In genomic region chr1:102120910-102121309, GRCh38 we compare ENCODE assay signal across 16 cellular contexts.
DNase-seq lines count a peak whose midpoint lies in the region; FAIRE-seq and TF ChIP-seq lines count a peak whose summit lies in the region.
"Had no signal": no experiment of that assay in that cellular context is flagged by ENCODE, and none has a peak within 500 bp of the region (broad histone marks: within the 10 kb centered on the region; RNA-seq: fewer than 3 reads in every experiment).

No MANE protein-coding gene starts in this region.

- DNase-seq in ELF-1 (ENCODE audit: low read depth, low spot score) (peak; percentile 10), NCI-H1105 treated with DMSO at 0.1 percent for 48 hours (lab: John Stamatoyannopoulos, UW) (peak; percentile 40), NCI-H510A treated with DMSO at 0.1 percent for 48 hours (lab: John Stamatoyannopoulos, UW) (peak; percentile 72), kidney (peak; percentile 46), NOMO-1 treated with dmso at 0.1 percent for 144 hours (lab: John Stamatoyannopoulos, UW; ENCODE audit: unreplicated experiment) (no peak), smooth muscle cell (lab: John Stamatoyannopoulos, UW; ENCODE audit: unreplicated experiment) (no peak)
- DNase-seq in stimulated activated CD4-positive, alpha-beta T cell treated with anti-CD3 and anti-CD28 coated beads, Interleukin-4, amount 100 ng/mL, for 24 hours: no peak
- DNase-seq: CD8-positive, alpha-beta memory T cell; Kasumi-1; NCI-H1694 treated with DMSO at 0.1 percent for 48 hours; NCI-H2227 treated with DMSO at 0.1 percent for 48 hours; OCI-M1; T-helper 9 cell had no signal

- no peak overlapping the region for H3K4me3 ChIP-seq in kidney (ENCODE audit: low read length in 2 of 2)
- no peak overlapping the region for H3K4me3 ChIP-seq in smooth muscle cell
- H3K4me3 ChIP-seq: BLaER1, GM12878, HAP-1 had no signal

- no peak overlapping the region for H3K4me2 ChIP-seq in smooth muscle cell
- H3K4me2 ChIP-seq: BLaER1 had no signal

- no peaks in the 10 kb centered on the region for H3F3A ChIP-seq in smooth muscle cell (ENCODE audit: low read depth)

- WGBS in smooth muscle cell (ENCODE audit: low lambda C conversion rate): 90% methylated on average over 4 of the region's 4 CpGs

- FAIRE-seq in kidney (lab: Jason Lieb, UNC): no peak
- FAIRE-seq: GM12878 had no signal

- H3K27me3 ChIP-seq in smooth muscle cell (ENCODE audit: low read depth): no peaks in the 10 kb centered on the region
- H3K27me3 ChIP-seq: BLaER1 had no signal

- no peaks in the 10 kb centered on the region for H4K20me1 ChIP-seq in smooth muscle cell (ENCODE audit: low read depth)
- H4K20me1 ChIP-seq: BLaER1 had no signal

- no peaks in the 10 kb centered on the region for H3K79me2 ChIP-seq in smooth muscle cell (ENCODE audit: low read depth)

- H3K27ac ChIP-seq in kidney (ENCODE audit: low read depth in 2 of 2, low read length in 2 of 2): no peak overlapping the region
- H3K27ac ChIP-seq in smooth muscle cell (ENCODE audit: low read depth): no peak overlapping the region
- H3K27ac ChIP-seq: BLaER1 had no signal

- H3K36me3 ChIP-seq in kidney (ENCODE audit: control insufficient read depth in 1 of 2, insufficient read depth in 2 of 2, low read length in 2 of 2): no peaks in the 10 kb centered on the region
- H3K36me3 ChIP-seq in smooth muscle cell (ENCODE audit: low read depth): no peaks in the 10 kb centered on the region
- H3K36me3 ChIP-seq: BLaER1, HAP-1 had no signal

- intact Hi-C loops in kidney (cut with DNase I): no loop called here

- H3K4me1 ChIP-seq in kidney (ENCODE audit: control insufficient read depth in 1 of 2, insufficient read depth in 1 of 2, low read depth in 1 of 2, low read length in 2 of 2) (no peaks in the 10 kb centered on the region), smooth muscle cell (ENCODE audit: low read depth) (peaks cover 12% of the 10 kb centered on the region)
- H3K4me1 ChIP-seq: BLaER1 had no signal

- H3K9ac ChIP-seq in kidney (ENCODE audit: low read length in 2 of 2) (no peak overlapping the region), smooth muscle cell (ENCODE audit: low read depth) (no peak overlapping the region)
- H3K9ac ChIP-seq: BLaER1 had no signal

- TF ChIP-seq CTCF in kidney (IDR thresholded peaks at IDR 0.05; ENCODE audit: borderline replicate concordance, extremely low read depth, insufficient read depth) (no peak), smooth muscle cell (IDR thresholded peaks at IDR 0.05; ENCODE audit: borderline replicate concordance, insufficient read depth, poor library complexity, severe bottlenecking) (no peak)

- H2AFZ ChIP-seq in smooth muscle cell (ENCODE audit: low read depth): no peak overlapping the region

- H3K9me3 ChIP-seq in kidney (ENCODE audit: control insufficient read depth in 1 of 2, low read length in 2 of 2) (no peaks in the 10 kb centered on the region), smooth muscle cell (replicated peaks; ENCODE audit: low read depth) (no peaks in the 10 kb centered on the region)
- H3K9me3 ChIP-seq: BLaER1, HAP-1 had no signal

Comparison
In these comparisons a context has a peak if more than half of its experiments do, and no peak if none do; other contexts are left out.
1. DNase-seq: peak in ELF-1 (single experiment), NCI-H1105 treated with DMSO at 0.1 percent for 48 hours (single experiment), NCI-H510A treated with DMSO at 0.1 percent for 48 hours (single experiment) and kidney (single experiment); none in stimulated activated CD4-positive, alpha-beta T cell treated with anti-CD3 and anti-CD28 coated beads, Interleukin-4, amount 100 ng/mL, for 24 hours (single experiment), NOMO-1 treated with dmso at 0.1 percent for 144 hours (single experiment) and smooth muscle cell (single experiment).